ENCODE assay signal across 8 cellular contexts in the genomic region with DNA sequence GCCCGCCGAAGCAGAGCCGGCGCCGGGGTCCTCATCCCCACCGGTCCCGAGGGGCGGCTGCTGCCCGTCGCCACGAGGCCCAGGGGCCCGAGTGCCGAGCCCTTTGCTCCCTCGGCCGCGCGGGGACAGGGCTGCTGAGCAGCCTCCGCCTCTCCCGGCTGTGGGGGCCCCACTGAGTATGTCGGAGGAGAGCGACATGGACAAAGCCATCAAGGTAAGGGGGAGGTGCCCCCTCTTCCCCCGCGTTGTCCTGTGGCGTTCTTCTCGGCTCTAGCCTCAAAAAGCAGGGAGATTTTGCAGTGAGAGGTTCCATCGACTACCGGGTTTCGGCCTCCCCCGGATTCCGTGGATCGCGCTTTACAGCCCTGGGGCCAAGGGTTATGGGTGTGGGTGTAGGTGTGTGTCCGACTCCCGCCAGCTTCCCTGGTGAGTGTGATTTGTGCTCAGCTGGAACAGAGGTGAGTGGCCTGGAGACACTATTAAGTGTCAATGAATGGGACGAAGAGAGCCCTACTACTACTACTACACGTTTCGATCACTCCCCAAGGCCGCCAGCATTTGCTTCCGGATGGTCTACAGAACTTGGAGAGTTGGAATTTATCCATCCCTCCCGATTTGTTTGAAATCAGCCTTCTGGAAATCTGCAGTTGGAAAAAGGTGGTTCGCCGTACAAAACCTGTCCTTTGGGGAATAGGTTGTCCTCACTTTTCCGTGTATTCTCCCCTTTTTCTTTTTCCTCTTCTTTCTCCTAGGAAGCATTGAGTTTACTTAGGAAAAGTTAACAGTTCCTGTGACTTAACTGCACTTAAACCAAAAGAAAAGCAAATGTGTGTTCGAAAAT. TPM values are rescaled to one million over a fixed set of nuclear protein-coding genes. Genes with fewer than 3 reads are reported as not detected.
A peak's percentile ranks its signal among the peaks of the same experiment; 100 is the strongest.
DNase-seq lines count a peak whose midpoint lies in the region; TF ChIP-seq lines count a peak whose summit lies in the region.

No MANE protein-coding gene starts in this region.

- WGBS in adipose tissue, 3 donors: 2 to 3% (median 3%) methylated on average over 44 of the region's 44 CpGs
- 3 to 7% (median 5%) methylated on average over 29 to 44 of the region's 44 CpGs for WGBS in spleen, 5 donors

- H3K9ac ChIP-seq in iPS-15b (ENCODE audit: low read depth, low read length): peak overlapping the region; percentile 93

- TF ChIP-seq POLR2A in NB4 (IDR thresholded peaks at IDR 0.05; ENCODE audit: extremely low read depth, insufficient read length) (no peak), spleen (IDR thresholded peaks at IDR 0.05) (no peak)

- H3K4me3 ChIP-seq in GM06990 (replicated peaks; ENCODE audit: low read depth, low read length) (peak overlapping the region; percentile 98), HAP-1 (peak overlapping the region; percentile 56), NB4 (ENCODE audit: low read depth, low read length) (peak overlapping the region; percentile 82), iPS-15b (ENCODE audit: low read depth, low read length) (peak overlapping the region; percentile 98), spleen (peak overlapping the region; percentile 78 to 100 (median 95))

- peak overlapping the region; percentile 38 for H3K27ac ChIP-seq in adipose tissue (ENCODE audit: low read depth, low read length)
- H3K27ac ChIP-seq in spleen: peak overlapping the region; percentile 91 to 96 (median 94)

- in situ Hi-C loops in HAP-1 (cut with MboI; ENCODE audit: low sequenced_read_pairs): no loop called here

- peaks cover 4% of the 10 kb centered on the region for H3K4me1 ChIP-seq in HAP-1
- no peaks in the 10 kb centered on the region for H3K4me1 ChIP-seq in iPS-15b (ENCODE audit: control insufficient read depth, insufficient read depth, low read length)
- peaks cover 42 to 79% (median 55%) of the 10 kb centered on the region in 6 donors for H3K4me1 ChIP-seq in spleen

- H3K36me3 ChIP-seq in GM06990 (ENCODE audit: control insufficient read depth, insufficient read depth, low read length) (peaks cover 5% of the 10 kb centered on the region), HAP-1 (replicated peaks) (peaks cover 40% of the 10 kb centered on the region), iPS-15b (ENCODE audit: control insufficient read depth, insufficient read depth, low read length) (no peaks in the 10 kb centered on the region), spleen (peaks cover 0 to 50% (median 12%) of the 10 kb centered on the region in 6 donors)

- H3K9me3 ChIP-seq in HAP-1 (no peaks in the 10 kb centered on the region), iPS-15b (ENCODE audit: control insufficient read depth, insufficient read depth, low read length) (no peaks in the 10 kb centered on the region), spleen (peaks cover 0 to 2% (median 0%) of the 10 kb centered on the region in 8 donors)

- DNase-seq in GM06990 (ENCODE audit: extremely low read depth, insufficient read length): no peak
- DNase-seq in HAP-1 (ENCODE audit: low spot score in 2 of 2): peak in 1 of 2 experiments; percentile 36
- peak; percentile 54 for DNase-seq in NB4 (ENCODE audit: low read depth)
- no peak for DNase-seq in spleen
- DNase-seq in NCI-H2081 treated with DMSO at 0.1 percent for 48 hours (lab: John Stamatoyannopoulos, UW): no peak
- DNase-seq in NK-92 treated with Interleukin-12 subunit alpha and Interleukin-12 subunit beta, amount 100 ng/mL, for 24 hours (lab: John Stamatoyannopoulos, UW): no peak

- intact Hi-C loops in spleen (cut with DNase I; ENCODE audit: low total_unique reads): no loop called here

- H3K27me3 ChIP-seq in GM06990 (replicated peaks; ENCODE audit: control insufficient read depth, insufficient read depth, low read length) (no peaks in the 10 kb centered on the region), HAP-1 (ENCODE audit: low read depth) (no peaks in the 10 kb centered on the region), iPS-15b (ENCODE audit: control insufficient read depth, insufficient read depth, low read length) (no peaks in the 10 kb centered on the region), spleen (replicated peaks in 1 of 7) (no peaks in the 10 kb centered on the region)

- TF ChIP-seq CTCF in GM06990 (IDR thresholded peaks at IDR 0.05; ENCODE audit: insufficient read depth, low read length, poor library complexity, severe bottlenecking) (no peak), NB4 (IDR thresholded peaks at IDR 0.05; ENCODE audit: low read depth, low read length) (no peak), spleen (IDR thresholded peaks at IDR 0.05 in 8 of 11, conservative IDR thresholded peaks at IDR 0.05 in 3 of 11) (no peak)

RNA-seq across cellular contexts. Expression of gene MAPKAPK5, which starts 0.7 kb away (rescaled TPM):
- polyA plus RNA-seq in adipose tissue (10 to 100 TPM; 10.9 to 23.9 (median 15.5) TPM), spleen (10 to 100 TPM; 12.7 to 17.3 (median 14.2) TPM)
- total RNA-seq in spleen: 10 to 100 TPM; 35.1 to 56.4 (median 45.2) TPM
